In the genomic region with DNA sequence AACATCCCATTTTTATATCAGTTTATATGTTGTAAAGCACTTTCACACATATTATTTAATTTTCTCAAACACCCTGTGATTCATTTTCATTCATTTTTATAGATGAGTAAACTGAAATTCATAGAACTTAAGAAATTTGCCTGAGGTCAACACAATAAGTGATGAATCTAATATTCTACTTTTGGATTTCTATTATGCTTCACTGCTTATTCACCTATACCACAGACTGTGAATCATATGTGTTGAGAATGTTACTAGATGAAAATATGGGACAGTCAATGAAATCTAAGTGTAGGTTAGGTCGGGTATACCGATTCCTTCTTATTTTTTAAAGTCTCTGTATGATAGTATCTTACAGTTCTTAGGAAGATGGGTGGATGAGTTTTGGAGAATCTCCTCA, we compare ENCODE assay signal across 26 cellular contexts. TPM values are rescaled to one million over a fixed set of nuclear protein-coding genes. Genes with fewer than 3 reads are reported as not detected.
DNase-seq lines count a peak whose midpoint lies in the region; ATAC-seq and TF ChIP-seq lines count a peak whose summit lies in the region.
"Had no signal": no experiment of that assay in that cellular context is flagged by ENCODE, and none has a peak within 500 bp of the region (broad histone marks: within the 10 kb centered on the region; RNA-seq: fewer than 3 reads in every experiment).

No MANE protein-coding gene starts in this region.

- H3K27me3 ChIP-seq in Peyer's patch: no peaks in the 10 kb centered on the region
- H3K27me3 ChIP-seq: dorsolateral prefrontal cortex, SJSA1, testis had no signal

- no peak for DNase-seq in activated T-cell treated with anti-CD3 and anti-CD28 coated beads, Interleukin-2, amount 50 U/mL, for 72 hours
- DNase-seq in activated T-cell treated with anti-CD3 and anti-CD28 coated beads for 4 hours: no peak
- DNase-seq in LHCN-M2 (ENCODE audit: low read depth): peak; percentile 7
- DNase-seq in central memory CD8-positive, alpha-beta T cell (ENCODE audit: low spot score in 2 of 2): no peak
- DNase-seq in stimulated activated naive CD8-positive, alpha-beta T cell treated with anti-CD3 and anti-CD28 coated beads, Interleukin-15, Interleukin-2, amounts not matched to agents 100 U/mL and 50 U/mL, for 24 hours: no peak
- no peak for DNase-seq in anterior cingulate cortex (lab: John Stamatoyannopoulos, UW)
- DNase-seq in Peyer's patch: no peak
- DNase-seq: activated CD4-positive, alpha-beta T cell treated with anti-CD3 and anti-CD28 coated beads, Interleukin-2, amount 50 U/mL, for 4 hours; activated effector memory CD4-positive, alpha-beta T cell treated with Interleukin-2 at 50 U/mL for 16 hours; AML-193; CD4-positive, CD25-positive, alpha-beta regulatory T cell; dorsolateral prefrontal cortex; hippocampal formation; left colon; NCI-H1048; NCI-H1694 treated with DMSO at 0.1 percent for 48 hours; NCI-H446 treated with DMSO at 0.1 percent for 48 hours; NCI-H774; stimulated activated naive B cell treated with anti-CD40 and anti-IgM and Interleukin-4, amounts not matched to agents 10 μg/mL and 1 μg/mL and 100 μg/mL, for 72 hours; T-helper 1 cell; testis had no signal

- no peaks in the 10 kb centered on the region for H3K9me3 ChIP-seq in Peyer's patch
- H3K9me3 ChIP-seq: SJSA1, testis had no signal

- no peak overlapping the region for H3K4me3 ChIP-seq in Peyer's patch
- H3K4me3 ChIP-seq: dorsolateral prefrontal cortex, GM23338, SJSA1, testis had no signal

- no peak for TF ChIP-seq POLR2A in Peyer's patch (IDR thresholded peaks at IDR 0.05)

- H3K27ac ChIP-seq in Peyer's patch: no peak overlapping the region
- H3K27ac ChIP-seq: dorsolateral prefrontal cortex, SJSA1, testis had no signal

- no peak for TF ChIP-seq CTCF in Peyer's patch (IDR thresholded peaks at IDR 0.05)

- peak; percentile 39 to 51 for ATAC-seq in activated T-cell treated with anti-CD3 and anti-CD28 coated beads, Interleukin-2, amount 50 U/mL, for 72 hours (replicated peaks in 1 of 2)
- ATAC-seq in central memory CD8-positive, alpha-beta T cell (replicated peaks; ENCODE audit: extremely low read depth, poor library complexity, severe bottlenecking): no peak
- ATAC-seq in stimulated activated naive CD8-positive, alpha-beta T cell treated with anti-CD3 and anti-CD28 coated beads, Interleukin-15, Interleukin-2, amounts not matched to agents 100 U/mL and 50 U/mL, for 24 hours: peak; percentile 57
- ATAC-seq: GM23338; left colon; stimulated activated naive B cell treated with anti-CD40 and anti-IgM and Interleukin-4, amounts not matched to agents 10 μg/mL and 1 μg/mL and 100 μg/mL, for 72 hours; WTC11 had no signal

- H3K27me3 Mint-ChIP-seq in activated T-cell treated with anti-CD3 and anti-CD28 coated beads, Interleukin-2, amount 50 U/mL, for 72 hours (ENCODE audit: low read depth): no peaks in the 10 kb centered on the region
- H3K27me3 Mint-ChIP-seq in central memory CD8-positive, alpha-beta T cell: no peaks in the 10 kb centered on the region
- H3K27me3 Mint-ChIP-seq: brain; CD4-positive, CD25-positive, alpha-beta regulatory T cell; stimulated activated naive B cell treated with anti-CD40 and anti-IgM and Interleukin-4, amounts not matched to agents 10 μg/mL and 1 μg/mL and 100 μg/mL, for 72 hours had no signal

- peaks cover 0 to 68% (median 0%) of the 10 kb centered on the region in 3 donors for H3K36me3 ChIP-seq in Peyer's patch

- H3K36me3 Mint-ChIP-seq in activated T-cell treated with anti-CD3 and anti-CD28 coated beads, Interleukin-2, amount 50 U/mL, for 72 hours (ENCODE audit: insufficient read depth in 2 of 2): peaks cover 0 to 17% of the 10 kb centered on the region in 2 donors
- H3K36me3 Mint-ChIP-seq in central memory CD8-positive, alpha-beta T cell (ENCODE audit: insufficient read depth): peaks cover 40% of the 10 kb centered on the region

- H3K4me1 ChIP-seq in Peyer's patch: no peaks in the 10 kb centered on the region
- H3K4me1 ChIP-seq: SJSA1, testis had no signal

- no peaks in the 10 kb centered on the region for H3K9me3 Mint-ChIP-seq in activated T-cell treated with anti-CD3 and anti-CD28 coated beads, Interleukin-2, amount 50 U/mL, for 72 hours
- H3K9me3 Mint-ChIP-seq in central memory CD8-positive, alpha-beta T cell: no peaks in the 10 kb centered on the region
- H3K9me3 Mint-ChIP-seq: brain; GM23338; nephron; stimulated activated naive B cell treated with anti-CD40 and anti-IgM and Interleukin-4, amounts not matched to agents 10 μg/mL and 1 μg/mL and 100 μg/mL, for 72 hours; WTC11 had no signal

- peaks cover 12% of the 10 kb centered on the region for H3K4me1 Mint-ChIP-seq in activated T-cell treated with anti-CD3 and anti-CD28 coated beads, Interleukin-2, amount 50 U/mL, for 72 hours (ENCODE audit: low read depth)
- peaks cover 9% of the 10 kb centered on the region for H3K4me1 Mint-ChIP-seq in central memory CD8-positive, alpha-beta T cell
- H3K4me1 Mint-ChIP-seq: brain, GM23338, nephron, WTC11 had no signal

- H3K27ac Mint-ChIP-seq in activated T-cell treated with anti-CD3 and anti-CD28 coated beads, Interleukin-2, amount 50 U/mL, for 72 hours: no peak overlapping the region
- peak overlapping the region; percentile 25 for H3K27ac Mint-ChIP-seq in central memory CD8-positive, alpha-beta T cell (ENCODE audit: low read depth)
- H3K27ac Mint-ChIP-seq: brain; GM23338; nephron; stimulated activated naive B cell treated with anti-CD40 and anti-IgM and Interleukin-4, amounts not matched to agents 10 μg/mL and 1 μg/mL and 100 μg/mL, for 72 hours; WTC11 had no signal

- no peak overlapping the region for H3K4me3 Mint-ChIP-seq in activated T-cell treated with anti-CD3 and anti-CD28 coated beads, Interleukin-2, amount 50 U/mL, for 72 hours
- no peak overlapping the region for H3K4me3 Mint-ChIP-seq in central memory CD8-positive, alpha-beta T cell
- H3K4me3 Mint-ChIP-seq: brain; GM23338; nephron; stimulated activated naive B cell treated with anti-CD40 and anti-IgM and Interleukin-4, amounts not matched to agents 10 μg/mL and 1 μg/mL and 100 μg/mL, for 72 hours; WTC11 had no signal

RNA-seq across cellular contexts. Expression of a gene that starts 24.8 kb away (rescaled TPM):
- 10 to 100 TPM in 1 of 2 donors, 1 to 10 TPM in 1; 9.3 to 11.0 TPM for total RNA-seq in activated T-cell treated with anti-CD3 and anti-CD28 coated beads, Interleukin-2, amount 50 U/mL, for 72 hours
- total RNA-seq in LHCN-M2 (2014; rRNA removed) (19.1 and 19.4 TPM in 2 replicates), Peyer's patch (10 to 100 TPM; 12.0 to 24.7 (median 19.8) TPM)
- 6.2 TPM for polyA plus RNA-seq in LHCN-M2 (2012)

RNA-seq across cellular contexts. Expression of a gene that starts 36.9 kb away (rescaled TPM):
- 10 to 100 TPM; 36.9 to 37.1 TPM for total RNA-seq in activated T-cell treated with anti-CD3 and anti-CD28 coated beads, Interleukin-2, amount 50 U/mL, for 72 hours
- total RNA-seq in LHCN-M2 (2014; rRNA removed) (69.3 and 85.5 TPM in 2 replicates), Peyer's patch (100 to 1,000 TPM in 2 of 4 donors, 10 to 100 TPM in 2; 67.7 to 119 (median 91.3) TPM)
- 24.5 TPM for polyA plus RNA-seq in LHCN-M2 (2012)

RNA-seq across cellular contexts. Expression of a gene that starts 37.8 kb away (rescaled TPM):
- under 1 TPM; 0.60 to 0.90 TPM for total RNA-seq in activated T-cell treated with anti-CD3 and anti-CD28 coated beads, Interleukin-2, amount 50 U/mL, for 72 hours
- total RNA-seq in LHCN-M2 (2014; rRNA removed) (0.19 TPM in 1 of 2 replicates, not detected in the other), Peyer's patch (10 to 100 TPM; 13.4 to 19.0 (median 16.6) TPM)
- 0.39 TPM for polyA plus RNA-seq in LHCN-M2 (2012)

RNA-seq across cellular contexts. Expression of a gene that starts 42.0 kb away (rescaled TPM):
- total RNA-seq in activated T-cell treated with anti-CD3 and anti-CD28 coated beads, Interleukin-2, amount 50 U/mL, for 72 hours: 1 to 10 TPM; 4.3 to 4.8 TPM
- 7.2 and 8.1 TPM in 2 replicates for total RNA-seq in LHCN-M2 (2014; rRNA removed)
- polyA plus RNA-seq in LHCN-M2 (2012): 2.8 TPM
- total RNA-seq in Peyer's patch: 10 to 100 TPM in 3 of 4 donors, 1 to 10 TPM in 1; 7.4 to 27.0 (median 19.7) TPM

Comparison
In these comparisons a context has a peak if more than half of its experiments do, and no peak if none do; other contexts are left out.
1. RNA of a gene that starts 37.8 kb away (total RNA-seq): 13.4 to 19.0 TPM in Peyer's patch; 0.60 to 0.90 TPM in activated T-cell treated with anti-CD3 and anti-CD28 coated beads, Interleukin-2, amount 50 U/mL, for 72 hours and 0.19 TPM in LHCN-M2; every median in the first group is over 4 times any median in the second.